ENCODE assay signal across 8 cellular contexts in the genomic region with DNA sequence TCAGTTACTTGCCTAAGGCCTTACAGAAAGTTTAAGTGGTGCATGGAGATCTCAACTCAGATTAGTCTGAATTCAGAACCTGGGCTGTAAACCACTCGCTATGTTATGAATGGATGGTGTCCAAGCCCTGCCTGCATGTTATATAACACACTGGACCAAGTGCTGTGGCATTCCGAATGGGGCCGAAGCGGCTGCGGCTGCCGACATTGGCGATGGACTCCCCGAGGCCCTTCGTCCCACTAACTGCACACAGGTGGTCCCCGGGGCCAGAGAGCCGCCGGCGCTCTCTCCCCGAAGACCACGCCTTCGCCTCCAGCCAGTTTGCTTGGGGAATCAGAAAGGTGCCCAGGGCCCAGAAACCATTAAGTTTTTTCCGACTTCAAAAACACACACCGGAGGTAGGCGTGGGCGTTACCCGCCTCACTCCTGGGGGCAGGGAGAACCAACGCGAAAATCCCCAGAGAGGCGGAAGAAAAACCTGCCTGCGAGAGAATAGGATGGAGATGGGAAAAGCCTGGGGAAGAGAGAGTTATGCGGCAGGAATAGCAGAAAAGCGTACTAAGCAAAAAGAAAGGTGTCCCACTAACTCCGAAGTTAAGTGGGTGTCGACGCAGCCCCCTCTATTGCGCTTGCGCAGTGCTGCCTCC. TPM values are rescaled to one million over a fixed set of nuclear protein-coding genes. Genes with fewer than 3 reads are reported as not detected.
DNase-seq lines count a peak whose midpoint lies in the region; ATAC-seq and TF ChIP-seq lines count a peak whose summit lies in the region.

No MANE protein-coding gene starts in this region.

- no peak for DNase-seq in activated T-cell treated with anti-CD3 and anti-CD28 coated beads, Interleukin-2, amount 50 U/mL, for 72 hours
- no peak for DNase-seq in activated T-cell treated with anti-CD3 and anti-CD28 coated beads, Interleukin-2, amount 50 U/mL, for 48 hours
- DNase-seq in fibroblast of peridontal ligament (ENCODE audit: extremely low read depth) (peak; percentile 35), neuronal stem cell (ENCODE audit: low spot score) (no peak), NCI-H82 treated with DMSO at 0.1 percent for 48 hours (lab: John Stamatoyannopoulos, UW; ENCODE audit: unreplicated experiment) (no peak)
- no peak for DNase-seq in effector CD4-positive, alpha-beta T cell

- H3K4me1 Mint-ChIP-seq in activated T-cell treated with anti-CD3 and anti-CD28 coated beads, Interleukin-2, amount 50 U/mL, for 72 hours (ENCODE audit: low read depth), result peaks cover 45% of the 10 kb centered on the region

- no peak overlapping the region for H2BK12ac ChIP-seq in neuronal stem cell (ENCODE audit: low read length)

- no peaks in the 10 kb centered on the region for H3K79me1 ChIP-seq in neuronal stem cell (ENCODE audit: low read depth, low read length)

- no CpG with 5 or more reads among the region's 32 CpGs for WGBS in neuronal stem cell (ENCODE audit: extremely low coverage in 2 of 2, insufficient read length in 2 of 2, insufficient replicate concordance in 1 of 2), 2 donors

- H3K9me3 Mint-ChIP-seq in activated T-cell treated with anti-CD3 and anti-CD28 coated beads, Interleukin-2, amount 50 U/mL, for 72 hours, result no peaks in the 10 kb centered on the region

- no peaks in the 10 kb centered on the region for H3K9me3 ChIP-seq in neuronal stem cell (replicated peaks in 1 of 2; ENCODE audit: control insufficient read depth in 2 of 2, insufficient read depth in 1 of 2, low read depth in 1 of 2, low read length in 2 of 2)

- H4K91ac ChIP-seq in neuronal stem cell (ENCODE audit: low read depth, low read length, poor library complexity), result no peak overlapping the region

- peak overlapping the region; percentile 83 for H3K4me2 ChIP-seq in neuronal stem cell (ENCODE audit: insufficient read depth, low read length, poor library complexity, severe bottlenecking)

- H3K4ac ChIP-seq in neuronal stem cell (ENCODE audit: low read length), result no peak overlapping the region

- no peak overlapping the region for H3K9ac ChIP-seq in neuronal stem cell (ENCODE audit: low read depth, low read length, poor library complexity)

- peak overlapping the region; percentile 93 to 99 for H3K4me3 Mint-ChIP-seq in activated T-cell treated with anti-CD3 and anti-CD28 coated beads, Interleukin-2, amount 50 U/mL, for 72 hours

- H2BK15ac ChIP-seq in neuronal stem cell (ENCODE audit: low read length), result no peak overlapping the region

- H2AK5ac ChIP-seq in neuronal stem cell (ENCODE audit: low read depth, low read length), result no peak overlapping the region

- no peak overlapping the region for H3K14ac ChIP-seq in neuronal stem cell (ENCODE audit: low read length)

- H2BK120ac ChIP-seq in neuronal stem cell (ENCODE audit: low read depth, low read length), result no peak overlapping the region

- peak overlapping the region; percentile 61 for H3K27ac ChIP-seq in neuronal stem cell (replicated peaks; ENCODE audit: low read length)

- H4K8ac ChIP-seq in neuronal stem cell (ENCODE audit: low read depth, low read length), result no peak overlapping the region

- peak; percentile 19 to 28 for ATAC-seq in activated T-cell treated with anti-CD3 and anti-CD28 coated beads, Interleukin-2, amount 50 U/mL, for 72 hours (replicated peaks in 1 of 2)
- peak; percentile 28 for ATAC-seq in HG02938 (IDR thresholded peaks at IDR 0.05; ENCODE audit: unreplicated experiment)
- peak; percentile 26 for ATAC-seq in SK-N-SH treated with all-trans-retinoic acid at 6 μM for 48 hours

- no peaks in the 10 kb centered on the region for H3K36me3 ChIP-seq in neuronal stem cell (replicated peaks in 1 of 2; ENCODE audit: control insufficient read depth in 2 of 2, insufficient read depth in 2 of 2, low read length in 2 of 2)

- peaks cover 0 to 13% of the 10 kb centered on the region in 2 donors for H3K4me1 ChIP-seq in neuronal stem cell (ENCODE audit: control insufficient read depth in 2 of 2, insufficient read depth in 1 of 2, low read depth in 1 of 2, low read length in 2 of 2)

- peak overlapping the region; percentile 53 to 84 for H3K4me3 ChIP-seq in neuronal stem cell (ENCODE audit: low read length in 2 of 2)

- no peak overlapping the region for H3K23ac ChIP-seq in neuronal stem cell (ENCODE audit: low read depth, low read length, poor library complexity)

- H3K27me3 ChIP-seq in neuronal stem cell (ENCODE audit: control insufficient read depth in 3 of 3, insufficient read depth in 3 of 3, low read depth in 1 of 3, low read length in 3 of 3), result peaks cover 3 to 67% (median 15%) of the 10 kb centered on the region in 3 experiments

- no peak overlapping the region for H2BK5ac ChIP-seq in neuronal stem cell (ENCODE audit: low read length)

- peaks cover 10% of the 10 kb centered on the region for H3K27me3 Mint-ChIP-seq in activated T-cell treated with anti-CD3 and anti-CD28 coated beads, Interleukin-2, amount 50 U/mL, for 72 hours (ENCODE audit: low read depth)

- peak overlapping the region; percentile 95 for H2AFZ ChIP-seq in neuronal stem cell (ENCODE audit: low read length)

- H3K27ac Mint-ChIP-seq in activated T-cell treated with anti-CD3 and anti-CD28 coated beads, Interleukin-2, amount 50 U/mL, for 72 hours, result peak overlapping the region; percentile 83

- H3K36me3 Mint-ChIP-seq in activated T-cell treated with anti-CD3 and anti-CD28 coated beads, Interleukin-2, amount 50 U/mL, for 72 hours (ENCODE audit: insufficient read depth in 2 of 2), result peaks cover 8 to 10% of the 10 kb centered on the region in 2 donors

- peak overlapping the region; percentile 11 for H3K18ac ChIP-seq in neuronal stem cell (ENCODE audit: low read length)

TF ChIP-seq in SK-N-SH treated with all-trans-retinoic acid at 6 μM for 48 hours, 23 proteins besides CTCF, POLR2A, EP300 and RAD21:
- TF ChIP-seq, protein P1, sequence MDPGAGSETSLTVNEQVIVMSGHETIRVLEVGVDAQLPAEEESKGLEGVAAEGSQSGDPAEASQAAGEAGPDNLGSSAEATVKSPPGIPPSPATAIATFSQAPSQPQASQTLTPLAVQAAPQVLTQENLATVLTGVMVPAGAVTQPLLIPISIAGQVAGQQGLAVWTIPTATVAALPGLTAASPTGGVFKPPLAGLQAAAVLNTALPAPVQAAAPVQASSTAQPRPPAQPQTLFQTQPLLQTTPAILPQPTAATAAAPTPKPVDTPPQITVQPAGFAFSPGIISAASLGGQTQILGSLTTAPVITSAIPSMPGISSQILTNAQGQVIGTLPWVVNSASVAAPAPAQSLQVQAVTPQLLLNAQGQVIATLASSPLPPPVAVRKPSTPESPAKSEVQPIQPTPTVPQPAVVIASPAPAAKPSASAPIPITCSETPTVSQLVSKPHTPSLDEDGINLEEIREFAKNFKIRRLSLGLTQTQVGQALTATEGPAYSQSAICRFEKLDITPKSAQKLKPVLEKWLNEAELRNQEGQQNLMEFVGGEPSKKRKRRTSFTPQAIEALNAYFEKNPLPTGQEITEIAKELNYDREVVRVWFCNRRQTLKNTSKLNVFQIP (CRISPR knock-in tag; IDR thresholded peaks at IDR 0.05; ENCODE audit: borderline replicate concordance, low read depth), result no peak
- TF ChIP-seq ISL1 (CRISPR knock-in tag; IDR thresholded peaks at IDR 0.05) (no peak), ARNTL (CRISPR knock-in tag; IDR thresholded peaks at IDR 0.05; ENCODE audit: borderline replicate concordance, low read depth) (no peak), ZFP3 (CRISPR knock-in tag; IDR thresholded peaks at IDR 0.05) (no peak), SNAI2 (CRISPR knock-in tag; IDR thresholded peaks at IDR 0.05) (no peak), TOX (CRISPR knock-in tag; IDR thresholded peaks at IDR 0.05; ENCODE audit: borderline replicate concordance) (no peak), TCF4 (CRISPR knock-in tag; IDR thresholded peaks at IDR 0.05; ENCODE audit: borderline replicate concordance) (no peak), BACH2 (CRISPR knock-in tag; IDR thresholded peaks at IDR 0.05; ENCODE audit: borderline replicate concordance) (no peak), RARB (CRISPR knock-in tag; IDR thresholded peaks at IDR 0.05) (no peak), CSDC2 (CRISPR knock-in tag; IDR thresholded peaks at IDR 0.05) (no peak)
- TF ChIP-seq, protein P2, sequence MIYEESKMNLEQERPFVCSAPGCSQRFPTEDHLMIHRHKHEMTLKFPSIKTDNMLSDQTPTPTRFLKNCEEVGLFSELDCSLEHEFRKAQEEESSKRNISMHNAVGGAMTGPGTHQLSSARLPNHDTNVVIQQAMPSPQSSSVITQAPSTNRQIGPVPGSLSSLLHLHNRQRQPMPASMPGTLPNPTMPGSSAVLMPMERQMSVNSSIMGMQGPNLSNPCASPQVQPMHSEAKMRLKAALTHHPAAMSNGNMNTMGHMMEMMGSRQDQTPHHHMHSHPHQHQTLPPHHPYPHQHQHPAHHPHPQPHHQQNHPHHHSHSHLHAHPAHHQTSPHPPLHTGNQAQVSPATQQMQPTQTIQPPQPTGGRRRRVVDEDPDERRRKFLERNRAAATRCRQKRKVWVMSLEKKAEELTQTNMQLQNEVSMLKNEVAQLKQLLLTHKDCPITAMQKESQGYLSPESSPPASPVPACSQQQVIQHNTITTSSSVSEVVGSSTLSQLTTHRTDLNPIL (CRISPR knock-in tag; IDR thresholded peaks at IDR 0.05; ENCODE audit: low read depth), result no peak
- TF ChIP-seq, protein P3, sequence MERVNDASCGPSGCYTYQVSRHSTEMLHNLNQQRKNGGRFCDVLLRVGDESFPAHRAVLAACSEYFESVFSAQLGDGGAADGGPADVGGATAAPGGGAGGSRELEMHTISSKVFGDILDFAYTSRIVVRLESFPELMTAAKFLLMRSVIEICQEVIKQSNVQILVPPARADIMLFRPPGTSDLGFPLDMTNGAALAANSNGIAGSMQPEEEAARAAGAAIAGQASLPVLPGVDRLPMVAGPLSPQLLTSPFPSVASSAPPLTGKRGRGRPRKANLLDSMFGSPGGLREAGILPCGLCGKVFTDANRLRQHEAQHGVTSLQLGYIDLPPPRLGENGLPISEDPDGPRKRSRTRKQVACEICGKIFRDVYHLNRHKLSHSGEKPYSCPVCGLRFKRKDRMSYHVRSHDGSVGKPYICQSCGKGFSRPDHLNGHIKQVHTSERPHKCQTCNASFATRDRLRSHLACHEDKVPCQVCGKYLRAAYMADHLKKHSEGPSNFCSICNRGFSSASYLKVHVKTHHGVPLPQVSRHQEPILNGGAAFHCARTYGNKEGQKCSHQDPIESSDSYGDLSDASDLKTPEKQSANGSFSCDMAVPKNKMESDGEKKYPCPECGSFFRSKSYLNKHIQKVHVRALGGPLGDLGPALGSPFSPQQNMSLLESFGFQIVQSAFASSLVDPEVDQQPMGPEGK (CRISPR knock-in tag; IDR thresholded peaks at IDR 0.05; ENCODE audit: borderline replicate concordance), result no peak

RNA-seq across cellular contexts. Expression of gene TENT5C, which starts 0.6 kb away (rescaled TPM):
- 10 to 100 TPM; 22.5 to 36.3 TPM for total RNA-seq in activated T-cell treated with anti-CD3 and anti-CD28 coated beads, Interleukin-2, amount 50 U/mL, for 72 hours
- 0.24 TPM for polyA plus RNA-seq in neuronal stem cell (2013, experiment 1 of 2)
- 0.22 TPM for polyA plus RNA-seq in neuronal stem cell (2013, experiment 2 of 2)
